29 cellular contexts compared by ENCODE assay signal in genomic region chr10:63410633-63411032, GRCh38.
"Had no signal": no experiment of that assay in that cellular context is flagged by ENCODE, and none has a peak within 500 bp of the region (broad histone marks: within the 10 kb centered on the region; RNA-seq: fewer than 3 reads in every experiment).

No MANE protein-coding gene starts in this region.

- H3K36me3 Mint-ChIP-seq: naive B cell had no signal

- FAIRE-seq: colon, endothelial cell of umbilical vein had no signal

- H3K27ac Mint-ChIP-seq: activated B cell treated with CpG ODN at 0.5 μM for 24 hours; activated CD4-positive, alpha-beta T cell treated with anti-CD3 and anti-CD28 coated beads for 36 hours; activated naive CD8-positive, alpha-beta T cell; activated T-cell treated with anti-CD3 and anti-CD28 coated beads, Interleukin-2, amount 50 U/mL, for 24 hours; memory B cell; T-helper 1 cell treated with Interleukin-12 subunit alpha and Interleukin-12 subunit beta and Interleukin-4 antibody, amounts not matched to agents 30 μg/mL and 1 μg/mL, for 36 hours had no signal

- H3K27ac ChIP-seq: adrenal gland, ascending aorta, esophagus muscularis mucosa, gastroesophageal sphincter, heart left ventricle, ovary, thoracic aorta, upper lobe of right lung had no signal

- H3K4me3 ChIP-seq: adrenal gland, ascending aorta, esophagus muscularis mucosa, gastroesophageal sphincter, heart left ventricle, ovary, thoracic aorta, upper lobe of right lung had no signal

- H3K27me3 Mint-ChIP-seq: activated B cell treated with CpG ODN at 0.5 μM for 24 hours; activated CD4-positive, alpha-beta T cell treated with anti-CD3 and anti-CD28 coated beads for 36 hours; activated naive CD8-positive, alpha-beta T cell; activated T-cell treated with anti-CD3 and anti-CD28 coated beads, Interleukin-2, amount 50 U/mL, for 24 hours; activated T-helper 17 cell treated with anti-CD3 and anti-CD28 coated beads, Interleukin-2, amount 50 U/mL, for 72 hours; memory B cell; naive B cell; stimulated activated naive B cell treated with anti-CD40 and anti-IgM and Interleukin-4, amounts not matched to agents 10 μg/mL and 1 μg/mL and 100 μg/mL, for 72 hours had no signal

- ATAC-seq: activated CD4-positive, alpha-beta T cell treated with anti-CD3 and anti-CD28 coated beads for 36 hours; activated T-helper 17 cell treated with anti-CD3 and anti-CD28 coated beads, Interleukin-2, amount 50 U/mL, for 72 hours; gastroesophageal sphincter; heart left ventricle; left cardiac atrium; right cardiac atrium; stimulated activated naive B cell treated with anti-CD40 and anti-IgM and Interleukin-4, amounts not matched to agents 10 μg/mL and 1 μg/mL and 100 μg/mL, for 72 hours; upper lobe of right lung had no signal

- DNase-seq: activated B cell treated with CpG ODN at 0.5 μM for 24 hours; activated CD4-positive, alpha-beta T cell treated with anti-CD3 and anti-CD28 coated beads for 36 hours; activated CD4-positive, alpha-beta T cell treated with anti-CD3 and anti-CD28 coated beads, Interleukin-2, amount 50 U/mL, for 4 hours; activated CD8-positive, alpha-beta memory T cell treated with anti-CD3 and anti-CD28 coated beads for 24 hours; activated CD8-positive, alpha-beta memory T cell treated with anti-CD3 and anti-CD28 coated beads, Interleukin-2, amount 50 U/mL, for 4 hours; activated T-cell treated with anti-CD3 and anti-CD28 coated beads, Interleukin-2, amount 50 U/mL, for 24 hours; adrenal gland; brain microvascular endothelial cell; central memory CD4-positive, alpha-beta T cell; effector memory CD4-positive, alpha-beta T cell; heart left ventricle; islet precursor cell; left cardiac atrium; naive B cell; ovary; right cardiac atrium; stimulated activated naive B cell treated with anti-CD40 and anti-IgM and Interleukin-4, amounts not matched to agents 10 μg/mL and 1 μg/mL and 100 μg/mL, for 72 hours; T1000; upper lobe of right lung had no signal

- H3K9me3 ChIP-seq: adrenal gland, ascending aorta, esophagus muscularis mucosa, gastroesophageal sphincter, heart left ventricle, ovary, thoracic aorta, upper lobe of right lung had no signal

- H3K36me3 ChIP-seq: adrenal gland, ascending aorta, brain microvascular endothelial cell, esophagus muscularis mucosa, gastroesophageal sphincter, heart left ventricle, ovary, thoracic aorta, upper lobe of right lung had no signal

- H3K9me3 Mint-ChIP-seq: activated B cell treated with CpG ODN at 0.5 μM for 24 hours; activated T-cell treated with anti-CD3 and anti-CD28 coated beads, Interleukin-2, amount 50 U/mL, for 24 hours; activated T-helper 17 cell treated with anti-CD3 and anti-CD28 coated beads, Interleukin-2, amount 50 U/mL, for 72 hours; memory B cell; naive B cell; stimulated activated naive B cell treated with anti-CD40 and anti-IgM and Interleukin-4, amounts not matched to agents 10 μg/mL and 1 μg/mL and 100 μg/mL, for 72 hours; T-helper 1 cell treated with Interleukin-12 subunit alpha and Interleukin-12 subunit beta and Interleukin-4 antibody, amounts not matched to agents 30 μg/mL and 1 μg/mL, for 36 hours had no signal

- H3K4me3 Mint-ChIP-seq: activated B cell treated with CpG ODN at 0.5 μM for 24 hours; activated CD4-positive, alpha-beta T cell treated with anti-CD3 and anti-CD28 coated beads for 36 hours; activated naive CD8-positive, alpha-beta T cell; activated T-cell treated with anti-CD3 and anti-CD28 coated beads, Interleukin-2, amount 50 U/mL, for 24 hours; activated T-helper 17 cell treated with anti-CD3 and anti-CD28 coated beads, Interleukin-2, amount 50 U/mL, for 72 hours; memory B cell; naive B cell; stimulated activated naive B cell treated with anti-CD40 and anti-IgM and Interleukin-4, amounts not matched to agents 10 μg/mL and 1 μg/mL and 100 μg/mL, for 72 hours; T-helper 1 cell treated with Interleukin-12 subunit alpha and Interleukin-12 subunit beta and Interleukin-4 antibody, amounts not matched to agents 30 μg/mL and 1 μg/mL, for 36 hours had no signal

- H3K27me3 ChIP-seq: adrenal gland, ascending aorta, brain microvascular endothelial cell, esophagus muscularis mucosa, gastroesophageal sphincter, heart left ventricle, ovary, upper lobe of right lung had no signal
